ENCODE assay signal across 13 cellular contexts in genomic region chr1:56135069-56135863, GRCh38.
DNase-seq lines count a peak whose midpoint lies in the region; ATAC-seq lines count a peak whose summit lies in the region.
"Had no signal": no experiment of that assay in that cellular context is flagged by ENCODE, and none has a peak within 500 bp of the region (broad histone marks: within the 10 kb centered on the region; RNA-seq: fewer than 3 reads in every experiment).

No MANE protein-coding gene starts in this region.

- DNase-seq in kidney tubule cell (ENCODE audit: low spot score) (peak; percentile 80), activated gamma-delta T cell treated with Interleukin-2 at 50 U/mL for 16 hours (no peak), G401 (ENCODE audit: low spot score) (no peak)
- DNase-seq: activated CD4-positive, alpha-beta T cell treated with anti-CD3 and anti-CD28 coated beads, Interleukin-2, amount 10 ng/mL, durations not matched to agents 7 days and 5 days; activated naive CD4-positive, alpha-beta T cell; glutamatergic neuron; mesendoderm; stimulated activated CD4-positive, alpha-beta T cell treated with anti-CD3 and anti-CD28 coated beads, Interleukin-4, amount 100 ng/mL, for 4 hours had no signal

- peak; percentile 68 for ATAC-seq in GM18861 (IDR thresholded peaks at IDR 0.05; ENCODE audit: unreplicated experiment)
- ATAC-seq in HG02571 (IDR thresholded peaks at IDR 0.05; ENCODE audit: unreplicated experiment) = peak; percentile 60
- peak; percentile 76 for ATAC-seq in HG03442 (IDR thresholded peaks at IDR 0.05; ENCODE audit: unreplicated experiment)
- ATAC-seq in esophagus mucosa = no peak
- ATAC-seq in HG03439 (IDR thresholded peaks at IDR 0.05; ENCODE audit: unreplicated experiment) = no peak

- in situ Hi-C loops in G401 (cut with HindIII; ENCODE audit: low sequenced_read_pairs) = no loop called here

Comparison
In these comparisons a context has a peak if more than half of its experiments do, and no peak if none do; other contexts are left out.
1. ATAC-seq: peak in GM18861 (single experiment), HG02571 (single experiment) and HG03442 (single experiment); none in esophagus mucosa (single experiment) and HG03439 (single experiment).